7 cellular contexts compared by ENCODE assay signal in the genomic region with DNA sequence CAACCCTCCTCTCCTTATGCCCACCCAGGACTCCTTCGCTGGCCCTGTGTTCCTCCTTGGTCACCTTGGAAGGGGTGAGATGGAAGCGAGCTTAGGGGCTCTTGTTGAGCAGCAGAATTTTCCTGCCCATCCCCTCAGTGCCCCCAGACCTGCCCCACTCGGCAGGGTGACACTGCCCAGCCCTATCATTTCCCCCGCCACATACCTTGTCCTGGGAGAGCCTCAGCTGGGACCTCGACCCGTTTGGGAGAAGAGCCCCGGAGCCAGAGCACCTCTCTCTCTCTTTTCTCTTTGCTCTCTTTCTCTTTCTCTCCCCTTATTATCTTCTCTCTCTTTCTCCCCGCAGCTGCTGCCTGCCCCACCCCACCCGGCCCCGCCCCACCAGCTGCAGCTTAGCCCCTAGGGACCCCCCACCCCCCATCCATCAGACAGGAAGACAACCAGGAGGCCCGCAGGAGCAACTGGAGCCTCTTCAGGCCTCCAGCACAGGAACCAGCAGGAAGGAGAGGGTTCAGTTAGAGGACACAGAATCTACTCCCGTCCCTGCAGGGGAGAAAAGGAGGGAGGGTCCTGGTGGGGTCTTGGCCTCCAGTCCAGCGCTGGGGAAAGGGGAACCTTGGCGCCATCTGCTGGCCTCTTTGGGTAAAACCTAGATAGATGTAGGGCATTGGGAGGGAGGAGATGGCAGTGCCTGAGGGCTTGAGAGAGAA. TPM values are rescaled to one million over a fixed set of nuclear protein-coding genes. Genes with fewer than 3 reads are reported as not detected.
DNase-seq lines count a peak whose midpoint lies in the region; ATAC-seq and TF ChIP-seq lines count a peak whose summit lies in the region.

No MANE protein-coding gene starts in this region.

- DNase-seq in NCI-H2029 (lab: John Stamatoyannopoulos, UW) = peak; percentile 35
- peak; percentile 48 for DNase-seq in UCSD-AML1 (lab: John Stamatoyannopoulos, UW; ENCODE audit: unreplicated experiment)
- peak; percentile 31 for DNase-seq in brain microvascular endothelial cell
- peak; percentile 55 to 61 (median 60) for DNase-seq in immature natural killer cell
- DNase-seq in stimulated activated CD4-positive, alpha-beta T cell treated with anti-CD3 and anti-CD28 coated beads, Interleukin-15, amount 100 ng/mL, for 24 hours = peak; percentile 75

- no peaks in the 10 kb centered on the region for H3K36me3 ChIP-seq in brain microvascular endothelial cell (replicated peaks)

- TF ChIP-seq CTCF in GM12875 (IDR thresholded peaks at IDR 0.05; ENCODE audit: borderline replicate concordance, insufficient read depth, low read depth, low read length) (peak; percentile 83), brain microvascular endothelial cell (IDR thresholded peaks at IDR 0.05; ENCODE audit: low read depth, low read length, missing control alignments) (peak; percentile 92)

- H3K27me3 ChIP-seq in brain microvascular endothelial cell (replicated peaks) = peaks cover 2% of the 10 kb centered on the region

- peak overlapping the region in 1 of 5 donors; percentile 15 for H3K4me3 Mint-ChIP-seq in immature natural killer cell

- H3K27me3 Mint-ChIP-seq in immature natural killer cell (ENCODE audit: low read depth in 3 of 3) = peaks cover 10 to 21% (median 17%) of the 10 kb centered on the region in 3 donors

- in situ Hi-C loops in brain microvascular endothelial cell (cut with HindIII; ENCODE audit: low pct_ligation_motif_present, low sequenced_read_pairs) = no loop called here

- peaks cover 6 to 10% (median 7%) of the 10 kb centered on the region in 3 donors for H3K36me3 Mint-ChIP-seq in immature natural killer cell

- no peak overlapping the region for H3K27ac ChIP-seq in brain microvascular endothelial cell

- H3K9me3 Mint-ChIP-seq in immature natural killer cell = no peaks in the 10 kb centered on the region

- H3K4me3 ChIP-seq in GM12875 (ENCODE audit: low read depth, low read length) (no peak overlapping the region), brain microvascular endothelial cell (ENCODE audit: low read depth, low read length) (no peak overlapping the region)

- H3K27ac Mint-ChIP-seq in immature natural killer cell = no peak overlapping the region

- peaks cover 11 to 15% of the 10 kb centered on the region in 2 donors for H3K4me1 Mint-ChIP-seq in immature natural killer cell

- ATAC-seq in GM18861 (IDR thresholded peaks at IDR 0.05; ENCODE audit: unreplicated experiment) = no peak

RNA-seq across cellular contexts. Expression of gene FNDC5, which starts 1.6 kb away (rescaled TPM):
- not detected for polyA plus RNA-seq in immature natural killer cell

RNA-seq across cellular contexts. Expression of gene HPCA, which starts 13.9 kb away (rescaled TPM):
- polyA plus RNA-seq in immature natural killer cell = not detected

RNA-seq across cellular contexts. Expression of gene TMEM54, which starts 28.8 kb away (rescaled TPM):
- not detected for polyA plus RNA-seq in immature natural killer cell

RNA-seq across cellular contexts. Expression of gene S100PBP, which starts 54.9 kb away (rescaled TPM):
- polyA plus RNA-seq in immature natural killer cell = 10 to 100 TPM in 2 of 3 donors, 1 to 10 TPM in 1; 9.9 to 21.4 (median 15.8) TPM

RNA-seq across cellular contexts. Expression of gene YARS1, which starts 55.2 kb away (rescaled TPM):
- polyA plus RNA-seq in immature natural killer cell = 100 to 1,000 TPM; 103 to 168 (median 129) TPM
